In the genomic region with DNA sequence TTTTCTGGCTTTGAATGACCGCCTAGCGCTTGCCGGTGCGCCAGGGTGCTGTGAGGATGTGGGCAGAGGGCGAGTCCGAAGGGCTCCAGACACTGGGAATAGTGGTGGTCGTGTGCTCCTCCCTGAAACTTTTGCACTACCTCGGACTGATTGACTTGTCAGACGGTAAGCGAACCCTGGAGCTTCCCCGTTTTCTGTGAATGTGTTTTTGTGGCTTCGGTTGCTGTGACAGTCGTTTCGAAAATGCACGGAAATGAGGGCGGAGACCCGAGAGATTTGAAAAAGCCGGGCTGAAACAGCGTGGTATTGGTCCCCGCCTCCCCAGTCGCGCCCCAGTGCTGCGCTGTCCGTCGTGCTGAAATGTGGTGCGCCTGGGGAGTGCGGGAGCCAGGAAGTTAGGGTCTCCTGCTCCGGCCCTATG, we compare ENCODE assay signal across 8 cellular contexts.
DNase-seq lines count a peak whose midpoint lies in the region; ATAC-seq and TF ChIP-seq lines count a peak whose summit lies in the region.

No MANE protein-coding gene starts in this region.

- H3K36me3 Mint-ChIP-seq in MCF 10A (ENCODE audit: insufficient read depth, unreplicated experiment), result no peaks in the 10 kb centered on the region

- no peaks in the 10 kb centered on the region for H3K9me2 ChIP-seq in hepatocyte (replicated peaks; ENCODE audit: insufficient read depth)

- no TSS peak for BruUV-seq in MCF 10A (replicated peaks; lab: Mats Ljungman, UMichigan)

- ATAC-seq in HG03469 (IDR thresholded peaks at IDR 0.05; ENCODE audit: unreplicated experiment), result peak; percentile 72

- no peaks in the 10 kb centered on the region for H3K4me1 Mint-ChIP-seq in MCF 10A (ENCODE audit: insufficient read depth, unreplicated experiment)

- H2AFZ ChIP-seq in hepatocyte, result no peak overlapping the region

- H3K4me3 ChIP-seq in breast epithelium (no peak overlapping the region), hepatocyte (no peak overlapping the region)

- no peak overlapping the region for H3K4me3 Mint-ChIP-seq in MCF 10A (ENCODE audit: unreplicated experiment)

- no peaks in the 10 kb centered on the region for H4K20me1 ChIP-seq in hepatocyte (ENCODE audit: insufficient read depth, poor library complexity, severe bottlenecking)

- no peak overlapping the region for H3K27ac ChIP-seq in breast epithelium
- no peak overlapping the region for H3K27ac ChIP-seq in hepatocyte
- H3K27ac ChIP-seq in substantia nigra (ENCODE audit: low read depth, low read length, poor library complexity, severe bottlenecking), result no peak overlapping the region

- POLR2A ChIA-PET in MCF 10A (lab: Yijun Ruan, JAX), result no interaction called here

- no peaks in the 10 kb centered on the region for H3K79me2 ChIP-seq in hepatocyte

- peaks cover 0 to 20% of the 10 kb centered on the region in 2 donors for H3K27me3 ChIP-seq in breast epithelium
- H3K27me3 ChIP-seq in hepatocyte, result peaks cover 65% of the 10 kb centered on the region

- DNase-seq in MCF 10A (ENCODE audit: unreplicated experiment) (peak; percentile 37), breast epithelium (ENCODE audit: low spot score in 2 of 2) (no peak), hepatocyte (ENCODE audit: low spot score) (peak; percentile 81), cerebellar nuclear complex (lab: John Stamatoyannopoulos, UW) (no peak), substantia nigra (lab: John Stamatoyannopoulos, UW) (no peak)
- peak; percentile 19 for DNase-seq in activated T-cell treated with anti-CD3 and anti-CD28 coated beads, Interleukin-2, amount 50 U/mL, for 1 hour
- peak; percentile 27 to 60 for DNase-seq in stimulated activated CD4-positive, alpha-beta T cell treated with anti-CD3 and anti-CD28 coated beads, Interleukin-2, amount 100 ng/mL, for 24 hours

- no peaks in the 10 kb centered on the region for H3K36me3 ChIP-seq in breast epithelium
- H3K36me3 ChIP-seq in hepatocyte (replicated peaks; ENCODE audit: insufficient read depth, low read depth), result no peaks in the 10 kb centered on the region

- peak overlapping the region; percentile 88 for H3K4me2 ChIP-seq in hepatocyte

- H3K4me1 ChIP-seq in breast epithelium, result no peaks in the 10 kb centered on the region
- H3K4me1 ChIP-seq in hepatocyte (ENCODE audit: insufficient read depth), result no peaks in the 10 kb centered on the region

- H3K27ac Mint-ChIP-seq in MCF 10A (ENCODE audit: low read depth, unreplicated experiment), result no peak overlapping the region

- TF ChIP-seq POLR2A in breast epithelium (IDR thresholded peaks at IDR 0.05), result no peak

- intact Hi-C loops in MCF 10A (cut with micrococcal nuclease) (no loop called here), breast epithelium (cut with DNase I; ENCODE audit: low total_unique reads) (no loop called here)

- H3K9me3 ChIP-seq in breast epithelium, result no peaks in the 10 kb centered on the region
- no peaks in the 10 kb centered on the region for H3K9me3 ChIP-seq in hepatocyte (ENCODE audit: low read depth)

- H3K27me3 Mint-ChIP-seq in MCF 10A (ENCODE audit: insufficient read depth, unreplicated experiment), result peaks cover 86% of the 10 kb centered on the region

- WGBS in hepatocyte (ENCODE audit: low lambda C conversion rate, missing lambda C conversion rate), result 1% methylated on average over 28 of the region's 28 CpGs

- CTCF ChIA-PET in MCF 10A (lab: Yijun Ruan, JAX), result interaction anchor here (0.6 kb wide), 2 partner anchors 14 to 890 kb away, joined by 3 to 4 read pairs; no protein-coding TSS in a partner anchor

- H3K9me3 Mint-ChIP-seq in MCF 10A (ENCODE audit: unreplicated experiment), result no peaks in the 10 kb centered on the region

- TF ChIP-seq CTCF in MCF 10A (IDR thresholded peaks at IDR 0.05; ENCODE audit: unreplicated experiment) (no peak), breast epithelium (IDR thresholded peaks at IDR 0.05) (no peak), hepatocyte (IDR thresholded peaks at IDR 0.05; ENCODE audit: poor library complexity) (no peak)

Comparison
In these comparisons a context has a peak if more than half of its experiments do, and no peak if none do; other contexts are left out.
1. DNase-seq: peak in MCF 10A (single experiment), activated T-cell treated with anti-CD3 and anti-CD28 coated beads, Interleukin-2, amount 50 U/mL, for 1 hour (single experiment), hepatocyte (single experiment) and stimulated activated CD4-positive, alpha-beta T cell treated with anti-CD3 and anti-CD28 coated beads, Interleukin-2, amount 100 ng/mL, for 24 hours (2 of 2); none in breast epithelium (0 of 2), cerebellar nuclear complex (0 of 2) and substantia nigra (0 of 49).